9 cellular contexts compared by ENCODE assay signal in the genomic region with DNA sequence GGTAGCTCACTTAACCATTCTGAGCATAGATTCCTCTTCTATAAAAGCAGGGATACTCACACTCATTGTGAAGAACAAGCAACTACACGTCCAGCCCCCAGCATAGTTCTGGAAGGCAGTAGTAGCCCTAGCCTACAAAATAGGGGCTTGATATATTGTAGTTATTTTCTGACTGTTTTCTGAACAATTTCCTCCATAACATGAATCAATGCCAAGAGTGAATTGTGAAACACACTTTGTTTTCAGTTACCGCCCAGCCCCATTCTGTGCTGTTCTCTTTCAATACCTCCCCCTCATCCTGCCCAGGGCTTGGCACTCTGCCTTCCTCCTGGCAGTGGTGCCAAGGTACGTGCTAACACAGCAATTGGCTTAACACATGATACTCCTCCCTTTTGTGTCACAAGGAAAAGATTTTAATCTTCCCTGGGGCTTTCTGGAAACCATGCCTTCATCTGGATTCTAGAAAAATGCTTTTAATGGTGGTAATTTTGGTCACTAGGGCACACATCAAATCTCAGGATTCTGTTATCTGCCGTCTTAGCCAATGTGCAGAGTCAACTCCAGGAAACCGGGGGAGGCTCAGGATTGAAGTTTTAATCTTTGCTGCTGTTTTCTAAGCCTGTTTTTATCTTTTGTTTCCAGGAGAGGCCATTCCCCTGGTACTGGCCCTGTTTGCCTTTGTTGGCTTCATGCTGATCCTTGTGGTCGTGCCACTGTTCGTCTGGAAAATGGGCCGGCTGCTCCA. TPM values are rescaled to one million over a fixed set of nuclear protein-coding genes. Genes with fewer than 3 reads are reported as not detected.
DNase-seq lines count a peak whose midpoint lies in the region; ATAC-seq and TF ChIP-seq lines count a peak whose summit lies in the region.
"Had no signal": no experiment of that assay in that cellular context is flagged by ENCODE, and none has a peak within 500 bp of the region (broad histone marks: within the 10 kb centered on the region; RNA-seq: fewer than 3 reads in every experiment).

No MANE protein-coding gene starts in this region.

- ATAC-seq in lower lobe of right lung (peak; percentile 91 to 92), WTC11 (no peak)
- ATAC-seq: GM12878 had no signal

- no peaks in the 10 kb centered on the region for H3K36me3 ChIP-seq in lower lobe of right lung
- no peaks in the 10 kb centered on the region for H3K36me3 ChIP-seq in CD4-positive, alpha-beta memory T cell (ENCODE audit: insufficient read depth, low read length)

- TF ChIP-seq CTCF in AG09309 (IDR thresholded peaks at IDR 0.05; ENCODE audit: control insufficient read depth, insufficient read depth, low read depth, low read length, missing control alignments) (no peak), cardiac fibroblast (IDR thresholded peaks at IDR 0.05; ENCODE audit: low read depth, low read length) (no peak), lower lobe of right lung (IDR thresholded peaks at IDR 0.05) (no peak), WTC11 (IDR thresholded peaks at IDR 0.05) (no peak)

- POLR2A ChIA-PET in CD4-positive, alpha-beta memory T cell (lab: Charles Lee; ENCODE audit: partially characterized antibody): no interaction called here
- POLR2A ChIA-PET in WTC11 (lab: Charles Lee): no interaction called here

- no peaks in the 10 kb centered on the region for H3K27me3 Mint-ChIP-seq in CD4-positive, alpha-beta memory T cell
- no peaks in the 10 kb centered on the region for H3K27me3 Mint-ChIP-seq in WTC11 (ENCODE audit: low read depth)

- H3K27ac ChIP-seq in lower lobe of right lung: peak overlapping the region; percentile 74
- H3K27ac ChIP-seq in CD4-positive, alpha-beta memory T cell (ENCODE audit: low read depth, low read length): no peak overlapping the region

- no peaks in the 10 kb centered on the region for H3K27me3 ChIP-seq in lower lobe of right lung (ENCODE audit: low read depth)
- H3K27me3 ChIP-seq in CD4-positive, alpha-beta memory T cell (ENCODE audit: insufficient read depth, low read length): no peaks in the 10 kb centered on the region

- H3K4me1 ChIP-seq in lower lobe of right lung: peaks cover 24% of the 10 kb centered on the region
- H3K4me1 ChIP-seq in CD4-positive, alpha-beta memory T cell (ENCODE audit: insufficient read depth, low read length): peaks cover 4% of the 10 kb centered on the region

- peak; percentile 96 for DNase-seq in AG09309 (ENCODE audit: low read depth)
- DNase-seq in NCI-H1048 (lab: John Stamatoyannopoulos, UW): peak; percentile 44
- peak; percentile 93 to 99 for DNase-seq in cardiac fibroblast (ENCODE audit: low read depth in 2 of 2)
- peak; percentile 83 for DNase-seq in lower lobe of right lung
- no peak for DNase-seq in CD4-positive, alpha-beta memory T cell
- DNase-seq in WTC11 (ENCODE audit: low spot score): no peak
- no peak for DNase-seq in stimulated activated CD4-positive, alpha-beta T cell treated with anti-CD3 and anti-CD28 coated beads, Interleukin-4, amount 100 ng/mL, for 1 hour
- DNase-seq in stimulated activated CD8-positive, alpha-beta memory T cell treated with anti-CD3 and anti-CD28 coated beads, Interleukin-4, amount 100 ng/mL, for 48 hours: no peak

- CTCF ChIA-PET in CD4-positive, alpha-beta memory T cell (lab: Charles Lee; ENCODE audit: partially characterized antibody): no interaction called here
- CTCF ChIA-PET in WTC11 (lab: Charles Lee): no interaction called here

- intact Hi-C loops in lower lobe of right lung (cut with DNase I): no loop called here
- intact Hi-C loops in CD4-positive, alpha-beta memory T cell (cut with micrococcal nuclease): no loop called here

- H3K27ac Mint-ChIP-seq in CD4-positive, alpha-beta memory T cell: peak overlapping the region in 2 of 7 donors; percentile 19 to 80
- H3K27ac Mint-ChIP-seq in WTC11: no peak overlapping the region

- no peak overlapping the region for H3K4me3 Mint-ChIP-seq in CD4-positive, alpha-beta memory T cell
- no peak overlapping the region for H3K4me3 Mint-ChIP-seq in WTC11

- H3K4me1 Mint-ChIP-seq in CD4-positive, alpha-beta memory T cell: peaks cover 0 to 8% (median 6%) of the 10 kb centered on the region in 4 donors
- H3K4me1 Mint-ChIP-seq in WTC11: no peaks in the 10 kb centered on the region

- H3K9me3 Mint-ChIP-seq in CD4-positive, alpha-beta memory T cell: no peaks in the 10 kb centered on the region
- no peaks in the 10 kb centered on the region for H3K9me3 Mint-ChIP-seq in WTC11

- no peak overlapping the region for H3K4me3 ChIP-seq in AG09309 (ENCODE audit: control insufficient read depth, low read depth, low read length)
- no peak overlapping the region for H3K4me3 ChIP-seq in cardiac fibroblast (replicated peaks in 1 of 2; ENCODE audit: low read depth in 2 of 2, low read length in 2 of 2)
- H3K4me3 ChIP-seq in lower lobe of right lung: no peak overlapping the region
- H3K4me3 ChIP-seq in CD4-positive, alpha-beta memory T cell (ENCODE audit: low read length in 2 of 2): no peak overlapping the region
- H3K4me3 ChIP-seq: GM12878 had no signal

- H3K9me3 ChIP-seq in lower lobe of right lung: no peaks in the 10 kb centered on the region
- H3K9me3 ChIP-seq in CD4-positive, alpha-beta memory T cell (ENCODE audit: control insufficient read depth in 1 of 2, low read length in 2 of 2): no peaks in the 10 kb centered on the region

- H3K36me3 Mint-ChIP-seq in CD4-positive, alpha-beta memory T cell: no peaks in the 10 kb centered on the region
- no peaks in the 10 kb centered on the region for H3K36me3 Mint-ChIP-seq in WTC11

TF ChIP-seq in WTC11, 78 proteins besides CTCF, POLR2A, EP300 and RAD21:
- TF ChIP-seq ZNF671 (CRISPR knock-in tag; IDR thresholded peaks at IDR 0.05) (no peak), FOXJ3 (CRISPR knock-in tag; IDR thresholded peaks at IDR 0.05; ENCODE audit: borderline replicate concordance) (no peak), TEAD4 (CRISPR knock-in tag; IDR thresholded peaks at IDR 0.05) (no peak)
- TF ChIP-seq, protein P1, sequence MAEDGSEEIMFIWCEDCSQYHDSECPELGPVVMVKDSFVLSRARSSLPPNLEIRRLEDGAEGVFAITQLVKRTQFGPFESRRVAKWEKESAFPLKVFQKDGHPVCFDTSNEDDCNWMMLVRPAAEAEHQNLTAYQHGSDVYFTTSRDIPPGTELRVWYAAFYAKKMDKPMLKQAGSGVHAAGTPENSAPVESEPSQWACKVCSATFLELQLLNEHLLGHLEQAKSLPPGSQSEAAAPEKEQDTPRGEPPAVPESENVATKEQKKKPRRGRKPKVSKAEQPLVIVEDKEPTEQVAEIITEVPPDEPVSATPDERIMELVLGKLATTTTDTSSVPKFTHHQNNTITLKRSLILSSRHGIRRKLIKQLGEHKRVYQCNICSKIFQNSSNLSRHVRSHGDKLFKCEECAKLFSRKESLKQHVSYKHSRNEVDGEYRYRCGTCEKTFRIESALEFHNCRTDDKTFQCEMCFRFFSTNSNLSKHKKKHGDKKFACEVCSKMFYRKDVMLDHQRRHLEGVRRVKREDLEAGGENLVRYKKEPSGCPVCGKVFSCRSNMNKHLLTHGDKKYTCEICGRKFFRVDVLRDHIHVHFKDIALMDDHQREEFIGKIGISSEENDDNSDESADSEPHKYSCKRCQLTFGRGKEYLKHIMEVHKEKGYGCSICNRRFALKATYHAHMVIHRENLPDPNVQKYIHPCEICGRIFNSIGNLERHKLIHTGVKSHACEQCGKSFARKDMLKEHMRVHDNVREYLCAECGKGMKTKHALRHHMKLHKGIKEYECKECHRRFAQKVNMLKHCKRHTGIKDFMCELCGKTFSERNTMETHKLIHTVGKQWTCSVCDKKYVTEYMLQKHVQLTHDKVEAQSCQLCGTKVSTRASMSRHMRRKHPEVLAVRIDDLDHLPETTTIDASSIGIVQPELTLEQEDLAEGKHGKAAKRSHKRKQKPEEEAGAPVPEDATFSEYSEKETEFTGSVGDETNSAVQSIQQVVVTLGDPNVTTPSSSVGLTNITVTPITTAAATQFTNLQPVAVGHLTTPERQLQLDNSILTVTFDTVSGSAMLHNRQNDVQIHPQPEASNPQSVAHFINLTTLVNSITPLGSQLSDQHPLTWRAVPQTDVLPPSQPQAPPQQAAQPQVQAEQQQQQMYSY (CRISPR knock-in tag; IDR thresholded peaks at IDR 0.05): no peak

RNA-seq across cellular contexts. Expression of a gene that starts 37.2 kb away (rescaled TPM):
- total RNA-seq in lower lobe of right lung (1.8 TPM), WTC11 (2021) (2.3 to 3.1 TPM (median 2.4 TPM) in 3 replicates)
- total RNA-seq in CD4-positive, alpha-beta memory T cell: 1 to 10 TPM; 1.5 to 2.7 TPM
- 1 to 10 TPM in 1 of 2 donors, not detected in 1; 1.4 TPM for polyA plus RNA-seq in CD4-positive, alpha-beta memory T cell

Comparison
In these comparisons a context has a peak if more than half of its experiments do, and no peak if none do; other contexts are left out.
1. DNase-seq: peak in AG09309 (single experiment), NCI-H1048 (single experiment), cardiac fibroblast (2 of 2) and lower lobe of right lung (single experiment); none in CD4-positive, alpha-beta memory T cell (0 of 5), WTC11 (single experiment), stimulated activated CD4-positive, alpha-beta T cell treated with anti-CD3 and anti-CD28 coated beads, Interleukin-4, amount 100 ng/mL, for 1 hour (single experiment) and stimulated activated CD8-positive, alpha-beta memory T cell treated with anti-CD3 and anti-CD28 coated beads, Interleukin-4, amount 100 ng/mL, for 48 hours (single experiment).